In genomic region chr14:37237735-37238200, GRCh38 we compare ENCODE assay signal across 8 cellular contexts. TPM values are rescaled to one million over a fixed set of nuclear protein-coding genes. Genes with fewer than 3 reads are reported as not detected.
"Had no signal": no experiment of that assay in that cellular context is flagged by ENCODE, and none has a peak within 500 bp of the region (broad histone marks: within the 10 kb centered on the region; RNA-seq: fewer than 3 reads in every experiment).

No MANE protein-coding gene starts in this region.

- DNase-seq: GDM1, GF-D8 had no signal

- ATAC-seq: GM12878 had no signal

- FAIRE-seq: G401.6, GM12878, GM12891, GM12892, GM18507, GM19239 had no signal

- H3K4me3 ChIP-seq: GM12878 had no signal

RNA-seq across cellular contexts. Expression of gene MIPOL1, which starts 40.0 kb away (rescaled TPM):
- total RNA-seq: GM12878 had no signal
